In genomic region chr1:67960766-67961165, GRCh38 we compare ENCODE assay signal across 21 cellular contexts.
"Had no signal": no experiment of that assay in that cellular context is flagged by ENCODE, and none has a peak within 500 bp of the region (broad histone marks: within the 10 kb centered on the region; RNA-seq: fewer than 3 reads in every experiment).

No MANE protein-coding gene starts in this region.

- H3K4me3 Mint-ChIP-seq: IgD-negative memory B cell had no signal

- H3K4me1 Mint-ChIP-seq: IgD-negative memory B cell had no signal

- H3K27ac Mint-ChIP-seq: IgD-negative memory B cell had no signal

- H3K27ac ChIP-seq: Peyer's patch, SJCRH30, SK-N-MC had no signal

- H3K27me3 ChIP-seq: Peyer's patch, SJCRH30 had no signal

- H3K36me3 ChIP-seq: Peyer's patch, SJCRH30 had no signal

- ATAC-seq: HepG2, PC-3, Right ventricle myocardium inferior had no signal

- H3K4me3 ChIP-seq: Peyer's patch, SJCRH30, SK-N-MC had no signal

- H3K9me3 ChIP-seq: SJCRH30 had no signal

- FAIRE-seq: HepG2 had no signal

- H3K4me1 ChIP-seq: Peyer's patch, SJCRH30 had no signal

- DNase-seq: KBM-7, MM.1S, NCI-H1105, NCI-H1417, NCI-H1436 treated with DMSO at 0.1 percent for 48 hours, NCI-H1694, NCI-H187 treated with DMSO at 0.1 percent for 48 hours, NCI-H2029 treated with DMSO at 0.1 percent for 48 hours, NCI-H2227 treated with DMSO at 0.1 percent for 48 hours, NCI-H510A, NCI-H524 treated with DMSO at 0.1 percent for 48 hours, NCI-H69, NCI-H774, PC-3, Peyer's patch, SHP77 treated with DMSO at 0.1 percent for 48 hours, SJCRH30 had no signal
